In genomic region chr1:77978969-77979838, GRCh38 we compare ENCODE assay signal across 8 cellular contexts. TPM values are rescaled to one million over a fixed set of nuclear protein-coding genes. Genes with fewer than 3 reads are reported as not detected.
DNase-seq lines count a peak whose midpoint lies in the region; ATAC-seq and TF ChIP-seq lines count a peak whose summit lies in the region.

A gene with protein sequence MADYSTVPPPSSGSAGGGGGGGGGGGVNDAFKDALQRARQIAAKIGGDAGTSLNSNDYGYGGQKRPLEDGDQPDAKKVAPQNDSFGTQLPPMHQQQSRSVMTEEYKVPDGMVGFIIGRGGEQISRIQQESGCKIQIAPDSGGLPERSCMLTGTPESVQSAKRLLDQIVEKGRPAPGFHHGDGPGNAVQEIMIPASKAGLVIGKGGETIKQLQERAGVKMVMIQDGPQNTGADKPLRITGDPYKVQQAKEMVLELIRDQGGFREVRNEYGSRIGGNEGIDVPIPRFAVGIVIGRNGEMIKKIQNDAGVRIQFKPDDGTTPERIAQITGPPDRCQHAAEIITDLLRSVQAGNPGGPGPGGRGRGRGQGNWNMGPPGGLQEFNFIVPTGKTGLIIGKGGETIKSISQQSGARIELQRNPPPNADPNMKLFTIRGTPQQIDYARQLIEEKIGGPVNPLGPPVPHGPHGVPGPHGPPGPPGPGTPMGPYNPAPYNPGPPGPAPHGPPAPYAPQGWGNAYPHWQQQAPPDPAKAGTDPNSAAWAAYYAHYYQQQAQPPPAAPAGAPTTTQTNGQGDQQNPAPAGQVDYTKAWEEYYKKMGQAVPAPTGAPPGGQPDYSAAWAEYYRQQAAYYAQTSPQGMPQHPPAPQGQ (minus strand): TSS chr1:77979072. CDS start chr1:77979004, 68 bp downstream.

- whole genome bisulfite sequencing in liver = under 1% methylated on average over 57 of the region's 57 CpGs

- no peak within 1 kb of the TSS for H3K4me3 Mint-ChIP-seq in activated CD4-positive, alpha-beta T cell treated with anti-CD3 and anti-CD28 coated beads, Interleukin-2, amount 10 ng/mL, durations not matched to agents 7 days and 5 days

- H3K9ac ChIP-seq in liver (ENCODE audit: low read depth in 1 of 2, low read length in 2 of 2) = peak within 1 kb of the TSS; percentile 100

- H3K27me3 Mint-ChIP-seq in activated CD4-positive, alpha-beta T cell treated with anti-CD3 and anti-CD28 coated beads, Interleukin-2, amount 10 ng/mL, durations not matched to agents 7 days and 5 days = no peaks in the 10 kb centered on the region

- CTCF ChIA-PET in activated CD4-positive, alpha-beta T cell treated with anti-CD3 and anti-CD28 coated beads, Interleukin-2, amount 10 ng/mL, durations not matched to agents 7 days and 5 days (lab: Charles Lee) = interaction anchor here (0.7 to 2.5 kb wide), 10 partner anchors 9 to 108 kb away, joined by 3 to 11 read pairs (median 4); partner anchors contain the start of gene DNAJB4

- peak within 1 kb of the TSS; percentile 70 to 99 (median 97) for H3K4me3 ChIP-seq in liver (ENCODE audit: low read depth in 1 of 3, low read length in 3 of 3)

- H3K9me3 Mint-ChIP-seq in activated CD4-positive, alpha-beta T cell treated with anti-CD3 and anti-CD28 coated beads, Interleukin-2, amount 10 ng/mL, durations not matched to agents 7 days and 5 days = no peaks in the 10 kb centered on the region

- peak; percentile 71 for ATAC-seq in GM19328 (IDR thresholded peaks at IDR 0.05; ENCODE audit: unreplicated experiment)
- ATAC-seq in HG03520 (IDR thresholded peaks at IDR 0.05; ENCODE audit: unreplicated experiment) = peak; percentile 70

- H3K36me3 Mint-ChIP-seq in activated CD4-positive, alpha-beta T cell treated with anti-CD3 and anti-CD28 coated beads, Interleukin-2, amount 10 ng/mL, durations not matched to agents 7 days and 5 days (ENCODE audit: low read depth) = peaks cover 22% of the 10 kb centered on the region

- TF ChIP-seq CTCF in C4-2B (conservative IDR thresholded peaks at IDR 0.05) (peak; percentile 89), liver (IDR thresholded peaks at IDR 0.05; ENCODE audit: low read depth, low read length, missing input control) (peak; percentile 76)

- peaks cover 0 to 3% (median 0%) of the 10 kb centered on the region in 4 donors for H3K36me3 ChIP-seq in liver (ENCODE audit: control insufficient read depth in 4 of 4, insufficient read depth in 3 of 4, low read depth in 1 of 4, low read length in 3 of 4)

- H3K27me3 ChIP-seq in liver (ENCODE audit: control insufficient read depth in 4 of 4, insufficient read depth in 4 of 4, low read length in 3 of 4) = no peaks in the 10 kb centered on the region

- H3K4me1 Mint-ChIP-seq in activated CD4-positive, alpha-beta T cell treated with anti-CD3 and anti-CD28 coated beads, Interleukin-2, amount 10 ng/mL, durations not matched to agents 7 days and 5 days = peaks cover 41% of the 10 kb centered on the region

- H3K27ac ChIP-seq in C4-2B (peak within 1 kb of the TSS; percentile 98), liver (ENCODE audit: low read depth in 1 of 2, low read length in 2 of 2) (peak within 1 kb of the TSS; percentile 98 to 99)

- no peak within 1 kb of the TSS for H3K27ac Mint-ChIP-seq in activated CD4-positive, alpha-beta T cell treated with anti-CD3 and anti-CD28 coated beads, Interleukin-2, amount 10 ng/mL, durations not matched to agents 7 days and 5 days

- DNase-seq in NCI-H526 treated with DMSO at 0.1 percent for 48 hours (lab: John Stamatoyannopoulos, UW) = peak; percentile 99
- DNase-seq in activated CD4-positive, alpha-beta T cell treated with anti-CD3 and anti-CD28 coated beads, Interleukin-2, amount 10 ng/mL, durations not matched to agents 7 days and 5 days = peak; percentile 98
- DNase-seq in dermis microvascular lymphatic vessel endothelial cell (ENCODE audit: low read depth in 2 of 2) = peak; percentile 99
- peak; percentile 96 for DNase-seq in stimulated activated CD4-positive, alpha-beta T cell treated with anti-CD3 and anti-CD28 coated beads, Interleukin-4, amount 100 ng/mL, for 24 hours

- TF ChIP-seq RAD21 in liver (IDR thresholded peaks at IDR 0.05) = peak; percentile 56 to 70

- H3K9me3 ChIP-seq in liver (ENCODE audit: control insufficient read depth in 4 of 4, low read length in 3 of 4) = no peaks in the 10 kb centered on the region

- H3K4me1 ChIP-seq in liver (ENCODE audit: control insufficient read depth in 4 of 4, insufficient read depth in 4 of 4, low read length in 3 of 4) = peaks cover 9 to 42% (median 18%) of the 10 kb centered on the region in 4 donors

- POLR2A ChIA-PET in activated CD4-positive, alpha-beta T cell treated with anti-CD3 and anti-CD28 coated beads, Interleukin-2, amount 10 ng/mL, durations not matched to agents 7 days and 5 days (lab: Charles Lee) = interaction anchor here (0.7 to 2.0 kb wide), 5 partner anchors 23 to 641 kb away, joined by 3 to 64 read pairs (median 5); partner anchors contain the start of genes DNAJB4 and IFI44L

TF ChIP-seq in liver, 16 proteins besides CTCF, POLR2A, EP300 and RAD21:
- TF ChIP-seq EGR1 (IDR thresholded peaks at IDR 0.05; ENCODE audit: low read depth in 2 of 2) (no peak), JUND (IDR thresholded peaks at IDR 0.05) (peak in 1 of 2 donors; percentile 53), NR2F2 (IDR thresholded peaks at IDR 0.05) (peak; percentile 10), HNF4A (conservative IDR thresholded peaks at IDR 0.05) (peak in 1 of 2 donors; percentile 19), GABPA (IDR thresholded peaks at IDR 0.05 in 1 of 2, conservative IDR thresholded peaks at IDR 0.05 in 1 of 2) (no peak), FOXA2 (IDR thresholded peaks at IDR 0.05) (peak; percentile 5), YY1 (IDR thresholded peaks at IDR 0.05) (peak; percentile 99), TAF1 (conservative IDR thresholded peaks at IDR 0.05) (peak; percentile 81), ZBTB33 (IDR thresholded peaks at IDR 0.05) (peak; percentile 100), RXRA (IDR thresholded peaks at IDR 0.05) (peak; percentile 49 to 59), FOXA1 (IDR thresholded peaks at IDR 0.05) (no peak), SP1 (IDR thresholded peaks at IDR 0.05) (peak; percentile 56), HNF4G (IDR thresholded peaks at IDR 0.05) (no peak)
- TF ChIP-seq, protein P1, sequence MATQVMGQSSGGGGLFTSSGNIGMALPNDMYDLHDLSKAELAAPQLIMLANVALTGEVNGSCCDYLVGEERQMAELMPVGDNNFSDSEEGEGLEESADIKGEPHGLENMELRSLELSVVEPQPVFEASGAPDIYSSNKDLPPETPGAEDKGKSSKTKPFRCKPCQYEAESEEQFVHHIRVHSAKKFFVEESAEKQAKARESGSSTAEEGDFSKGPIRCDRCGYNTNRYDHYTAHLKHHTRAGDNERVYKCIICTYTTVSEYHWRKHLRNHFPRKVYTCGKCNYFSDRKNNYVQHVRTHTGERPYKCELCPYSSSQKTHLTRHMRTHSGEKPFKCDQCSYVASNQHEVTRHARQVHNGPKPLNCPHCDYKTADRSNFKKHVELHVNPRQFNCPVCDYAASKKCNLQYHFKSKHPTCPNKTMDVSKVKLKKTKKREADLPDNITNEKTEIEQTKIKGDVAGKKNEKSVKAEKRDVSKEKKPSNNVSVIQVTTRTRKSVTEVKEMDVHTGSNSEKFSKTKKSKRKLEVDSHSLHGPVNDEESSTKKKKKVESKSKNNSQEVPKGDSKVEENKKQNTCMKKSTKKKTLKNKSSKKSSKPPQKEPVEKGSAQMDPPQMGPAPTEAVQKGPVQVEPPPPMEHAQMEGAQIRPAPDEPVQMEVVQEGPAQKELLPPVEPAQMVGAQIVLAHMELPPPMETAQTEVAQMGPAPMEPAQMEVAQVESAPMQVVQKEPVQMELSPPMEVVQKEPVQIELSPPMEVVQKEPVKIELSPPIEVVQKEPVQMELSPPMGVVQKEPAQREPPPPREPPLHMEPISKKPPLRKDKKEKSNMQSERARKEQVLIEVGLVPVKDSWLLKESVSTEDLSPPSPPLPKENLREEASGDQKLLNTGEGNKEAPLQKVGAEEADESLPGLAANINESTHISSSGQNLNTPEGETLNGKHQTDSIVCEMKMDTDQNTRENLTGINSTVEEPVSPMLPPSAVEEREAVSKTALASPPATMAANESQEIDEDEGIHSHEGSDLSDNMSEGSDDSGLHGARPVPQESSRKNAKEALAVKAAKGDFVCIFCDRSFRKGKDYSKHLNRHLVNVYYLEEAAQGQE (IDR thresholded peaks at IDR 0.05) = peak; percentile 89
- TF ChIP-seq, protein P2, sequence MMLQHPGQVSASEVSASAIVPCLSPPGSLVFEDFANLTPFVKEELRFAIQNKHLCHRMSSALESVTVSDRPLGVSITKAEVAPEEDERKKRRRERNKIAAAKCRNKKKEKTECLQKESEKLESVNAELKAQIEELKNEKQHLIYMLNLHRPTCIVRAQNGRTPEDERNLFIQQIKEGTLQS (IDR thresholded peaks at IDR 0.05) = peak; percentile 25
- TF ChIP-seq, protein P3, sequence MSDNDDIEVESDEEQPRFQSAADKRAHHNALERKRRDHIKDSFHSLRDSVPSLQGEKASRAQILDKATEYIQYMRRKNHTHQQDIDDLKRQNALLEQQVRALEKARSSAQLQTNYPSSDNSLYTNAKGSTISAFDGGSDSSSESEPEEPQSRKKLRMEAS (IDR thresholded peaks at IDR 0.05) = peak; percentile 49

RNA-seq across cellular contexts. Expression of the gene that starts here (rescaled TPM):
- total RNA-seq in activated CD4-positive, alpha-beta T cell treated with anti-CD3 and anti-CD28 coated beads, Interleukin-2, amount 10 ng/mL, durations not matched to agents 7 days and 5 days = 100 to 1,000 TPM; 193 to 217 TPM
- total RNA-seq in dermis microvascular lymphatic vessel endothelial cell = 82.4 and 109 TPM in 2 replicates
- 10 to 100 TPM; 77.1 to 97.4 TPM for total RNA-seq in liver
- 10 to 100 TPM; 16.3 to 17.3 TPM for polyA plus RNA-seq in liver

Comparison
In these comparisons a context has a peak if more than half of its experiments do, and no peak if none do; other contexts are left out.
1. Peak in every context shown above with its lines: DNase-seq, ATAC-seq, H3K4me3 ChIP-seq and H3K27ac ChIP-seq.